Comparison of ENCODE assay signal across 9 cellular contexts in genomic region chr9:119556129-119556875, GRCh38.
DNase-seq lines count a peak whose midpoint lies in the region; ATAC-seq and TF ChIP-seq lines count a peak whose summit lies in the region.
"Had no signal": no experiment of that assay in that cellular context is flagged by ENCODE, and none has a peak within 500 bp of the region (broad histone marks: within the 10 kb centered on the region; RNA-seq: fewer than 3 reads in every experiment).

No MANE protein-coding gene starts in this region.

- POLR2A ChIA-PET in HEK293T (lab: Yijun Ruan, JAX): no interaction called here

- intact Hi-C loops in sciatic nerve (cut with DNase I): no loop called here

- no peaks in the 10 kb centered on the region for H3K9me3 ChIP-seq in SJCRH30 (replicated peaks)
- H3K9me3 ChIP-seq: neutrophil had no signal

- peak; percentile 86 for ATAC-seq in sciatic nerve

- H3K4me3 ChIP-seq in SJCRH30 (no peak overlapping the region), astrocyte of the spinal cord (ENCODE audit: low read depth, low read length) (peak overlapping the region; percentile 31)

- CTCF ChIA-PET in HEK293T (lab: Yijun Ruan, JAX): interaction anchor here (0.5 to 0.7 kb wide), 2 partner anchors 525 to 792 kb away, joined by 3 read pairs; no protein-coding TSS in a partner anchor

- H3K4me1 ChIP-seq in SJCRH30: no peaks in the 10 kb centered on the region

- no peaks in the 10 kb centered on the region for H3K36me3 ChIP-seq in SJCRH30
- H3K36me3 ChIP-seq: neutrophil had no signal

- DNase-seq in HEK293T (ENCODE audit: extremely low spot score) (peak; percentile 76), M059J (ENCODE audit: low read depth) (peak; percentile 53), SJCRH30 (peak; percentile 45 to 70), astrocyte of the spinal cord (ENCODE audit: low read depth, low spot score) (peak; percentile 47), iPS DF 4.7 (ENCODE audit: extremely low read depth, low spot score) (peak; percentile 53), sciatic nerve (ENCODE audit: low spot score) (peak; percentile 80), GF-D8 (lab: John Stamatoyannopoulos, UW) (no peak)

- in situ Hi-C loops in astrocyte of the spinal cord (cut with HindIII; ENCODE audit: low sequenced_read_pairs): no loop called here

- no peak overlapping the region for H3K27ac ChIP-seq in SJCRH30
- H3K27ac ChIP-seq: neutrophil had no signal

- no peaks in the 10 kb centered on the region for H3K27me3 ChIP-seq in SJCRH30

- TF ChIP-seq CTCF in GM12874 (IDR thresholded peaks at IDR 0.05; ENCODE audit: insufficient read depth, low read depth, low read length) (peak; percentile 95), astrocyte of the spinal cord (IDR thresholded peaks at IDR 0.05; ENCODE audit: low read depth, low read length) (peak; percentile 95)

TF ChIP-seq in HEK293T, 16 proteins besides CTCF, POLR2A, EP300 and RAD21:
- no peak for TF ChIP-seq FOXK2 (IDR thresholded peaks at IDR 0.05)
